ENCODE assay signal across 15 cellular contexts in genomic region chr12:121996945-121997612, GRCh38. TPM values are rescaled to one million over a fixed set of nuclear protein-coding genes. Genes with fewer than 3 reads are reported as not detected.
DNase-seq lines count a peak whose midpoint lies in the region; ATAC-seq, FAIRE-seq and TF ChIP-seq lines count a peak whose summit lies in the region.
"Had no signal": no experiment of that assay in that cellular context is flagged by ENCODE, and none has a peak within 500 bp of the region (broad histone marks: within the 10 kb centered on the region; RNA-seq: fewer than 3 reads in every experiment).

No MANE protein-coding gene starts in this region.

- H3K4me1 Mint-ChIP-seq in stimulated activated memory B cell treated with anti-CD40 and anti-IgM and Interleukin-4, amounts not matched to agents 10 μg/mL and 1 μg/mL and 100 μg/mL, for 72 hours = peaks cover 7% of the 10 kb centered on the region

- no peaks in the 10 kb centered on the region for H3K36me3 Mint-ChIP-seq in stimulated activated memory B cell treated with anti-CD40 and anti-IgM and Interleukin-4, amounts not matched to agents 10 μg/mL and 1 μg/mL and 100 μg/mL, for 72 hours

- H4K20me1 ChIP-seq in GM23248 (ENCODE audit: insufficient read depth) = no peaks in the 10 kb centered on the region
- no peaks in the 10 kb centered on the region for H4K20me1 ChIP-seq in OCI-LY7 (ENCODE audit: insufficient read depth, low read length)

- BruUV-seq in OCI-LY7 (replicated peaks; lab: Mats Ljungman, UMichigan) = no TSS peak

- H3F3A ChIP-seq in GM23248 (ENCODE audit: insufficient read depth) = peaks cover 12% of the 10 kb centered on the region

- H3K4me2 ChIP-seq in GM23248 (ENCODE audit: unreplicated experiment) (no peak overlapping the region), OCI-LY7 (ENCODE audit: low read length) (peak overlapping the region; percentile 76)

- H3K27ac ChIP-seq in GM23248 (no peak overlapping the region), OCI-LY7 (ENCODE audit: low read depth, low read length, poor library complexity, severe bottlenecking) (peak overlapping the region; percentile 73), small intestine (ENCODE audit: low read depth in 1 of 2, low read length in 1 of 2) (no peak overlapping the region), uterus (no peak overlapping the region)
- H3K27ac ChIP-seq: SJSA1 had no signal

- H3K4me3 Mint-ChIP-seq in stimulated activated memory B cell treated with anti-CD40 and anti-IgM and Interleukin-4, amounts not matched to agents 10 μg/mL and 1 μg/mL and 100 μg/mL, for 72 hours = no peak overlapping the region

- H3K27me3 Mint-ChIP-seq in stimulated activated memory B cell treated with anti-CD40 and anti-IgM and Interleukin-4, amounts not matched to agents 10 μg/mL and 1 μg/mL and 100 μg/mL, for 72 hours = no peaks in the 10 kb centered on the region

- intact Hi-C loops in OCI-LY7 (cut with micrococcal nuclease; ENCODE audit: unreplicated experiment) (no loop called here), uterus (cut with DNase I; ENCODE audit: low total_unique reads) (no loop called here)

- POLR2A ChIA-PET in OCI-LY7 (lab: Charles Lee) = interaction anchor here (0.6 to 2.2 kb wide), 6 partner anchors 9 to 24 kb away, joined by 3 to 12 read pairs (median 4); no protein-coding TSS in a partner anchor

- TF ChIP-seq CTCF in OCI-LY7 (conservative IDR thresholded peaks at IDR 0.05; ENCODE audit: low read length) = no peak
- TF ChIP-seq CTCF in fibroblast of mammary gland (conservative IDR thresholded peaks at IDR 0.05; ENCODE audit: control insufficient read depth, insufficient read depth, low read depth, low read length) = no peak
- no peak for TF ChIP-seq CTCF in uterus (IDR thresholded peaks at IDR 0.05)

- H3K9ac ChIP-seq in GM23248 = no peak overlapping the region

- ATAC-seq in stimulated activated memory B cell treated with anti-CD40 and anti-IgM and Interleukin-4, amounts not matched to agents 10 μg/mL and 1 μg/mL and 100 μg/mL, for 72 hours = no peak
- no peak for ATAC-seq in left lobe of liver

- H3K9me2 ChIP-seq in GM23248 (ENCODE audit: insufficient read depth) = no peaks in the 10 kb centered on the region
- H3K9me2 ChIP-seq in OCI-LY7 (ENCODE audit: insufficient read depth, low read length) = no peaks in the 10 kb centered on the region

- H3K27ac Mint-ChIP-seq in stimulated activated memory B cell treated with anti-CD40 and anti-IgM and Interleukin-4, amounts not matched to agents 10 μg/mL and 1 μg/mL and 100 μg/mL, for 72 hours = peak overlapping the region; percentile 46

- no peaks in the 10 kb centered on the region for H3K9me3 Mint-ChIP-seq in stimulated activated memory B cell treated with anti-CD40 and anti-IgM and Interleukin-4, amounts not matched to agents 10 μg/mL and 1 μg/mL and 100 μg/mL, for 72 hours

- CTCF ChIA-PET in OCI-LY7 (lab: Charles Lee; ENCODE audit: unreplicated experiment) = no interaction called here

- no peaks in the 10 kb centered on the region for H3K36me3 ChIP-seq in GM23248 (ENCODE audit: low read depth)
- peaks cover 50% of the 10 kb centered on the region for H3K36me3 ChIP-seq in OCI-LY7 (ENCODE audit: insufficient read depth, low read length)
- H3K36me3 ChIP-seq in small intestine (ENCODE audit: control insufficient read depth in 2 of 2, insufficient read depth in 2 of 2, low read length in 2 of 2) = no peaks in the 10 kb centered on the region
- H3K36me3 ChIP-seq in uterus = no peaks in the 10 kb centered on the region
- H3K36me3 ChIP-seq: BE2C, SJSA1 had no signal

- H3K4me1 ChIP-seq in GM23248 (ENCODE audit: insufficient read depth) (peaks cover 8% of the 10 kb centered on the region), OCI-LY7 (ENCODE audit: insufficient read depth, low read length, poor library complexity, severe bottlenecking) (peaks cover 57% of the 10 kb centered on the region), small intestine (ENCODE audit: control insufficient read depth in 2 of 2, insufficient read depth in 1 of 2, low read depth in 1 of 2, low read length in 1 of 2) (no peaks in the 10 kb centered on the region), uterus (no peaks in the 10 kb centered on the region)
- H3K4me1 ChIP-seq: BE2C had no signal

- H3K27me3 ChIP-seq in GM23248 (replicated peaks; ENCODE audit: insufficient read depth) (no peaks in the 10 kb centered on the region), small intestine (ENCODE audit: control insufficient read depth in 2 of 2, insufficient read depth in 2 of 2, low read length in 2 of 2) (no peaks in the 10 kb centered on the region), uterus (no peaks in the 10 kb centered on the region)
- H3K27me3 ChIP-seq: SJSA1 had no signal

- FAIRE-seq in small intestine (lab: Jason Lieb, UNC) = no peak

- no peaks in the 10 kb centered on the region for H3K79me2 ChIP-seq in GM23248 (ENCODE audit: insufficient read depth)
- peaks cover 58% of the 10 kb centered on the region for H3K79me2 ChIP-seq in OCI-LY7 (ENCODE audit: insufficient read depth, low read depth, low read length)

- H3K4me3 ChIP-seq in GM23248 (no peak overlapping the region), OCI-LY7 (ENCODE audit: low read depth, low read length, poor library complexity, severe bottlenecking) (peak overlapping the region; percentile 28), fibroblast of mammary gland (ENCODE audit: control insufficient read depth, low read depth, low read length) (no peak overlapping the region), small intestine (ENCODE audit: low read depth in 1 of 2, low read length in 2 of 2) (no peak overlapping the region), uterus (no peak overlapping the region)
- H3K4me3 ChIP-seq: SJSA1 had no signal

- WGBS in GM23248 (ENCODE audit: low coverage in 1 of 2, low lambda C conversion rate in 2 of 2, missing lambda C conversion rate in 2 of 2), 2 experiments = 82 to 85% methylated on average over 13 of the region's 13 CpGs
- WGBS in small intestine, 3 donors = 81 to 84% (median 82%) methylated on average over 13 of the region's 13 CpGs

- H2AFZ ChIP-seq in GM23248 (no peak overlapping the region), OCI-LY7 (ENCODE audit: low read length) (peak overlapping the region; percentile 43; the same call in 1 of the 2 replicates)

- TF ChIP-seq POLR2A in uterus (IDR thresholded peaks at IDR 0.05) = no peak

- in situ Hi-C loops in GM23248 (cut with MboI) = no loop called here

- peak; percentile 49 for DNase-seq in GM23248
- DNase-seq in OCI-LY7 (ENCODE audit: low spot score) = no peak
- peak; percentile 46 for DNase-seq in fibroblast of mammary gland (ENCODE audit: low read depth)
- no peak for DNase-seq in small intestine
- DNase-seq in left lobe of liver (ENCODE audit: low spot score) = no peak
- DNase-seq in uterus = no peak
- DNase-seq: activated CD4-positive, alpha-beta T cell treated with anti-CD3 and anti-CD28 coated beads for 1 hour; activated effector memory CD4-positive, alpha-beta T cell treated with Interleukin-2 at 50 U/mL for 16 hours; BE2C; NCI-H1694; NCI-H345; stimulated activated CD4-positive, alpha-beta T cell treated with anti-CD3 and anti-CD28 coated beads, Interleukin-2, amount 100 ng/mL, for 48 hours; T-helper 9 cell had no signal

- no peaks in the 10 kb centered on the region for H3K9me3 ChIP-seq in GM23248 (ENCODE audit: low read depth)
- H3K9me3 ChIP-seq in OCI-LY7 (ENCODE audit: low read length) = peaks cover 30% of the 10 kb centered on the region
- no peaks in the 10 kb centered on the region for H3K9me3 ChIP-seq in small intestine (ENCODE audit: control insufficient read depth, low read depth)
- no peaks in the 10 kb centered on the region for H3K9me3 ChIP-seq in uterus
- H3K9me3 ChIP-seq: BE2C, SJSA1 had no signal

RNA-seq across cellular contexts. Expression of gene BCL7A, which starts 24.6 kb away (rescaled TPM):
- total RNA-seq in GM23248 (2014; rRNA removed; shearing (Covaris generic)) = 3.4 and 4.2 TPM in 2 replicates
- polyA plus RNA-seq in GM23248 (2016; fragmentation: Nextera tagmentation; extraction: Ambion mirVana) = 2.7 and 3.0 TPM in 2 replicates
- 66.2 and 76.2 TPM in 2 replicates for total RNA-seq in OCI-LY7 (2014; rRNA removed; shearing (Covaris generic))
- total RNA-seq in OCI-LY7 (2022) = 84.7 and 100 TPM in 2 replicates
- polyA plus RNA-seq in small intestine = 1 to 10 TPM in 2 of 3 donors, under 1 TPM in 1; 0.22 to 5.4 (median 1.4) TPM
- total RNA-seq in left lobe of liver = 5.2 TPM
- 10 to 100 TPM in 1 of 4 donors, 1 to 10 TPM in 1, under 1 TPM in 2; 0.26 to 12.2 (median 4.2) TPM for total RNA-seq in uterus

Comparison
In these comparisons a context has a peak if more than half of its experiments do, and no peak if none do; other contexts are left out.
1. DNase-seq: peak in GM23248 (single experiment) and fibroblast of mammary gland (single experiment); none in OCI-LY7 (single experiment), small intestine (single experiment), left lobe of liver (single experiment) and uterus (0 of 2).
2. RNA of gene BCL7A, which starts 24.6 kb away (total RNA-seq): 66.2 to 100 TPM in OCI-LY7; 0.26 to 12.2 TPM in uterus, 5.2 TPM in left lobe of liver (single experiment) and 3.4 to 4.2 TPM in GM23248; every median in the first group is over 4 times any median in the second.